10 cellular contexts compared by ENCODE assay signal in genomic region chr20:17747431-17747846, GRCh38. TPM values are rescaled to one million over a fixed set of nuclear protein-coding genes. Genes with fewer than 3 reads are reported as not detected.
DNase-seq lines count a peak whose midpoint lies in the region; ATAC-seq and TF ChIP-seq lines count a peak whose summit lies in the region.
"Had no signal": no experiment of that assay in that cellular context is flagged by ENCODE, and none has a peak within 500 bp of the region (broad histone marks: within the 10 kb centered on the region; RNA-seq: fewer than 3 reads in every experiment).

No MANE protein-coding gene starts in this region.

- H3K27me3 Mint-ChIP-seq in activated T-helper 1 cell treated with anti-CD3 and anti-CD28 coated beads, Interleukin-12 subunit alpha, Interleukin-12 subunit beta, Interleukin-2, Interleukin-4 antibody, amounts not matched to agents 30 ng/mL and 10 ng/mL and 1 ng/mL, durations not matched to agents 14 hours and 24 hours and 36 hours (ENCODE audit: insufficient read depth) = peaks cover 5% of the 10 kb centered on the region

- H3K9me3 ChIP-seq in hepatocyte (ENCODE audit: low read depth) = no peaks in the 10 kb centered on the region

- H3K9me3 Mint-ChIP-seq in activated T-helper 1 cell treated with anti-CD3 and anti-CD28 coated beads, Interleukin-12 subunit alpha, Interleukin-12 subunit beta, Interleukin-2, Interleukin-4 antibody, amounts not matched to agents 30 ng/mL and 10 ng/mL and 1 ng/mL, durations not matched to agents 14 hours and 24 hours and 36 hours = no peaks in the 10 kb centered on the region

- TF ChIP-seq CTCF in HFF-Myc (IDR thresholded peaks at IDR 0.05; ENCODE audit: low read depth, low read length, missing control alignments) (no peak), hepatocyte (IDR thresholded peaks at IDR 0.05; ENCODE audit: poor library complexity) (no peak)

- H3K4me3 ChIP-seq in ACC112 (ENCODE audit: low read depth, low read length) = peak overlapping the region; percentile 10; the same call in 1 of the 2 replicates
- no peak overlapping the region for H3K4me3 ChIP-seq in HFF-Myc (replicated peaks; ENCODE audit: low read depth, low read length)
- H3K4me3 ChIP-seq in hepatocyte = no peak overlapping the region
- H3K4me3 ChIP-seq: dorsolateral prefrontal cortex had no signal

- H3K36me3 ChIP-seq in ACC112 (ENCODE audit: insufficient read depth, low read length) (no peaks in the 10 kb centered on the region), hepatocyte (replicated peaks; ENCODE audit: insufficient read depth, low read depth) (no peaks in the 10 kb centered on the region)

- peak overlapping the region; percentile 21 for H3K27ac Mint-ChIP-seq in activated T-helper 1 cell treated with anti-CD3 and anti-CD28 coated beads, Interleukin-12 subunit alpha, Interleukin-12 subunit beta, Interleukin-2, Interleukin-4 antibody, amounts not matched to agents 30 ng/mL and 10 ng/mL and 1 ng/mL, durations not matched to agents 14 hours and 24 hours and 36 hours

- H3K27me3 ChIP-seq in ACC112 (ENCODE audit: insufficient read depth, low read length) (no peaks in the 10 kb centered on the region), hepatocyte (no peaks in the 10 kb centered on the region)
- H3K27me3 ChIP-seq: dorsolateral prefrontal cortex had no signal

- H2AFZ ChIP-seq in ACC112 (ENCODE audit: low read length, unreplicated experiment) (peak overlapping the region; percentile 27), hepatocyte (no peak overlapping the region)

- DNase-seq in HFF-Myc (ENCODE audit: extremely low read depth, low read depth) (peak; percentile 66), hepatocyte (ENCODE audit: low spot score) (peak; percentile 57), DMS 273 (lab: John Stamatoyannopoulos, UW; ENCODE audit: unreplicated experiment) (no peak), NCI-H2196 treated with DMSO at 0.1 percent for 48 hours (lab: John Stamatoyannopoulos, UW; ENCODE audit: unreplicated experiment) (no peak)
- DNase-seq in activated T-helper 1 cell treated with anti-CD3 and anti-CD28 coated beads, Interleukin-12 subunit alpha, Interleukin-12 subunit beta, Interleukin-2, Interleukin-4 antibody, amounts not matched to agents 30 ng/mL and 10 ng/mL and 1 ng/mL, durations not matched to agents 14 hours and 24 hours and 36 hours (ENCODE audit: low spot score) = no peak
- DNase-seq: activated CD4-positive, alpha-beta T cell treated with anti-CD3 and anti-CD28 coated beads for 4 hours had no signal

- no peaks in the 10 kb centered on the region for H3K4me1 Mint-ChIP-seq in activated T-helper 1 cell treated with anti-CD3 and anti-CD28 coated beads, Interleukin-12 subunit alpha, Interleukin-12 subunit beta, Interleukin-2, Interleukin-4 antibody, amounts not matched to agents 30 ng/mL and 10 ng/mL and 1 ng/mL, durations not matched to agents 14 hours and 24 hours and 36 hours (ENCODE audit: low read depth)

- H4K20me1 ChIP-seq in hepatocyte (ENCODE audit: insufficient read depth, poor library complexity, severe bottlenecking) = no peaks in the 10 kb centered on the region

- H3K4me3 Mint-ChIP-seq in activated T-helper 1 cell treated with anti-CD3 and anti-CD28 coated beads, Interleukin-12 subunit alpha, Interleukin-12 subunit beta, Interleukin-2, Interleukin-4 antibody, amounts not matched to agents 30 ng/mL and 10 ng/mL and 1 ng/mL, durations not matched to agents 14 hours and 24 hours and 36 hours = no peak overlapping the region

- no peaks in the 10 kb centered on the region for H3K9me2 ChIP-seq in hepatocyte (replicated peaks; ENCODE audit: insufficient read depth)

- H3K79me2 ChIP-seq in ACC112 (ENCODE audit: control insufficient read depth, insufficient read depth, low read length, unreplicated experiment) = no peaks in the 10 kb centered on the region
- no peaks in the 10 kb centered on the region for H3K79me2 ChIP-seq in hepatocyte

- 42% methylated on average over 4 of the region's 4 CpGs for WGBS in hepatocyte (ENCODE audit: low lambda C conversion rate, missing lambda C conversion rate)

- ATAC-seq in GM19328 (IDR thresholded peaks at IDR 0.05; ENCODE audit: unreplicated experiment) (no peak), GM19023 (IDR thresholded peaks at IDR 0.05; ENCODE audit: unreplicated experiment) (no peak)

- H3K4me1 ChIP-seq in ACC112 (ENCODE audit: control insufficient read depth, insufficient read depth, low read length, unreplicated experiment) (peaks cover 23% of the 10 kb centered on the region), hepatocyte (ENCODE audit: insufficient read depth) (no peaks in the 10 kb centered on the region)

- H3K27ac ChIP-seq in ACC112 (ENCODE audit: low read depth, low read length) (peak overlapping the region; percentile 28; the same call in 1 of the 2 replicates), hepatocyte (no peak overlapping the region)

- H3K36me3 Mint-ChIP-seq in activated T-helper 1 cell treated with anti-CD3 and anti-CD28 coated beads, Interleukin-12 subunit alpha, Interleukin-12 subunit beta, Interleukin-2, Interleukin-4 antibody, amounts not matched to agents 30 ng/mL and 10 ng/mL and 1 ng/mL, durations not matched to agents 14 hours and 24 hours and 36 hours (ENCODE audit: low read depth) = no peaks in the 10 kb centered on the region

- H3K4me2 ChIP-seq in hepatocyte = no peak overlapping the region

- intact Hi-C loops in activated T-helper 1 cell treated with anti-CD3 and anti-CD28 coated beads, Interleukin-12 subunit alpha, Interleukin-12 subunit beta, Interleukin-2, Interleukin-4 antibody, amounts not matched to agents 30 ng/mL and 10 ng/mL and 1 ng/mL, durations not matched to agents 14 hours and 24 hours and 36 hours (cut with micrococcal nuclease) = no loop called here

RNA-seq across cellular contexts. Expression of gene BANF2, which starts 47.7 kb away (rescaled TPM):
- total RNA-seq in activated T-helper 1 cell treated with anti-CD3 and anti-CD28 coated beads, Interleukin-12 subunit alpha, Interleukin-12 subunit beta, Interleukin-2, Interleukin-4 antibody, amounts not matched to agents 30 ng/mL and 10 ng/mL and 1 ng/mL, durations not matched to agents 14 hours and 24 hours and 36 hours = not detected in 2 replicates
- not detected in 2 replicates for total RNA-seq in hepatocyte
- not detected in 2 replicates for polyA plus RNA-seq in hepatocyte
- total RNA-seq: dorsolateral prefrontal cortex had no signal

Comparison
In these comparisons a context has a peak if more than half of its experiments do, and no peak if none do; other contexts are left out.
1. DNase-seq: peak in HFF-Myc (single experiment) and hepatocyte (single experiment); none in activated T-helper 1 cell treated with anti-CD3 and anti-CD28 coated beads, Interleukin-12 subunit alpha, Interleukin-12 subunit beta, Interleukin-2, Interleukin-4 antibody, amounts not matched to agents 30 ng/mL and 10 ng/mL and 1 ng/mL, durations not matched to agents 14 hours and 24 hours and 36 hours (single experiment), DMS 273 (single experiment) and NCI-H2196 treated with DMSO at 0.1 percent for 48 hours (single experiment).